17 cellular contexts compared by ENCODE assay signal in the genomic region with DNA sequence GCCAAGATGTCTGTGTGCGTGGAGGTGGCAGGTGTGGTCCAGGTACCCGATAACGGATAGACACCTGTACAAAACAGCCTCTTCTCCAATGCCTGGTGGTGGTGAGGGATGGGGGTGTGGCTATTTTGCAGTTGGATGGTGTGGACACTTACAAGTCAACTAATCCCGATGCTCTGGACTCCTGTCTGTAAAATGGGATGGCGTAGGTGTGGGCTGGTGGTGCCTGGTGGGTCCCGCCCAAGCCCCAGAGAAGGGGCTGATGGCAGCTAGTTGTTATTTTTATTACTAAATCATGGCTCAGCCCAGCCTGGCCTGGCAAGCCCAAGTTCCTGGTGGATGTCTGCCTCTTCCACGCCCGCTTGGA. TPM values are rescaled to one million over a fixed set of nuclear protein-coding genes. Genes with fewer than 3 reads are reported as not detected.
DNase-seq lines count a peak whose midpoint lies in the region; ATAC-seq and TF ChIP-seq lines count a peak whose summit lies in the region.
"Had no signal": no experiment of that assay in that cellular context is flagged by ENCODE, and none has a peak within 500 bp of the region (broad histone marks: within the 10 kb centered on the region; RNA-seq: fewer than 3 reads in every experiment).

No MANE protein-coding gene starts in this region.

- H3K9me2 ChIP-seq in DOHH2 (replicated peaks; ENCODE audit: control insufficient read depth, low read length), result no peaks in the 10 kb centered on the region

- H3K27ac ChIP-seq in DOHH2 (ENCODE audit: low read depth, low read length) (peak overlapping the region; percentile 57), esophagus squamous epithelium (peak overlapping the region; percentile 34 to 96 (median 92)), spleen (no peak overlapping the region)
- H3K27ac ChIP-seq: KMS-11 had no signal

- TF ChIP-seq CTCF in DOHH2 (IDR thresholded peaks at IDR 0.05; ENCODE audit: low read depth, low read length, poor library complexity, severe bottlenecking) (no peak), esophagus squamous epithelium (IDR thresholded peaks at IDR 0.05) (no peak), spleen (IDR thresholded peaks at IDR 0.05 in 8 of 11, conservative IDR thresholded peaks at IDR 0.05 in 3 of 11) (no peak)

- H3K27me3 ChIP-seq in DOHH2 (ENCODE audit: control insufficient read depth, low read length), result no peaks in the 10 kb centered on the region
- H3K27me3 ChIP-seq in esophagus squamous epithelium, result no peaks in the 10 kb centered on the region
- H3K27me3 ChIP-seq in skeletal muscle satellite cell (ENCODE audit: control insufficient read depth, insufficient read depth, low read length), result no peaks in the 10 kb centered on the region
- H3K27me3 ChIP-seq in spleen (replicated peaks in 1 of 7), result peaks cover 0 to 17% (median 7%) of the 10 kb centered on the region in 7 donors

- peaks cover 81% of the 10 kb centered on the region for H3K4me1 ChIP-seq in DOHH2 (ENCODE audit: control insufficient read depth, low read length)
- peaks cover 54 to 80% (median 57%) of the 10 kb centered on the region in 3 donors for H3K4me1 ChIP-seq in esophagus squamous epithelium
- peaks cover 72% of the 10 kb centered on the region for H3K4me1 ChIP-seq in skeletal muscle satellite cell (ENCODE audit: control insufficient read depth, insufficient read depth, low read length)
- peaks cover 5 to 40% (median 32%) of the 10 kb centered on the region in 6 donors for H3K4me1 ChIP-seq in spleen

- H3K9me3 ChIP-seq in DOHH2 (ENCODE audit: control insufficient read depth, insufficient read depth, low read length) (no peaks in the 10 kb centered on the region), esophagus squamous epithelium (no peaks in the 10 kb centered on the region), skeletal muscle satellite cell (replicated peaks; ENCODE audit: low read length) (no peaks in the 10 kb centered on the region), spleen (no peaks in the 10 kb centered on the region)

- H3K4me2 ChIP-seq in DOHH2 (ENCODE audit: low read length), result peak overlapping the region; percentile 46
- peak overlapping the region; percentile 21 for H3K4me2 ChIP-seq in skeletal muscle satellite cell (ENCODE audit: low read length)
- H3K4me2 ChIP-seq: KMS-11 had no signal

- TF ChIP-seq POLR2A in esophagus squamous epithelium (IDR thresholded peaks at IDR 0.05) (no peak), spleen (IDR thresholded peaks at IDR 0.05) (no peak)

- H3K4me3 ChIP-seq in DOHH2 (ENCODE audit: low read length) (peak overlapping the region; percentile 21; the same call in 1 of the 2 replicates), esophagus squamous epithelium (no peak overlapping the region), skeletal muscle satellite cell (ENCODE audit: low read length) (no peak overlapping the region), spleen (no peak overlapping the region)

- 67 to 68% methylated on average over 5 to 8 of the region's 8 CpGs for WGBS in esophagus squamous epithelium, 2 donors
- 89 to 96% (median 91%) methylated on average over 8 of the region's 8 CpGs for WGBS in spleen, 5 donors

- intact Hi-C loops in esophagus squamous epithelium (cut with DNase I) (no loop called here), spleen (cut with DNase I; ENCODE audit: low total_unique reads) (no loop called here)

- H3F3A ChIP-seq in DOHH2 (ENCODE audit: control insufficient read depth, insufficient read depth), result no peaks in the 10 kb centered on the region; the same call in 1 of the 2 replicates

- H4K20me1 ChIP-seq in DOHH2 (ENCODE audit: control insufficient read depth, insufficient read depth, low read depth, low read length), result peaks cover 6% of the 10 kb centered on the region; the same call in 1 of the 2 replicates

- peaks cover 2% of the 10 kb centered on the region; the same call in 1 of the 2 replicates for H3K36me3 ChIP-seq in DOHH2 (ENCODE audit: control insufficient read depth, low read length)
- peaks cover 0 to 20% (median 0%) of the 10 kb centered on the region in 3 donors for H3K36me3 ChIP-seq in esophagus squamous epithelium
- H3K36me3 ChIP-seq in skeletal muscle satellite cell (ENCODE audit: insufficient read depth, low read length), result peaks cover 8% of the 10 kb centered on the region
- no peaks in the 10 kb centered on the region for H3K36me3 ChIP-seq in spleen

- no peak for ATAC-seq in HG02798 (IDR thresholded peaks at IDR 0.05; ENCODE audit: poor library complexity, unreplicated experiment)
- ATAC-seq: activated T-cell treated with anti-CD3 and anti-CD28 coated beads, Interleukin-2, amount 50 U/mL, for 72 hours; effector memory CD8-positive, alpha-beta T cell; natural killer cell had no signal

- H3K9ac ChIP-seq in skeletal muscle satellite cell (ENCODE audit: low read depth, low read length), result no peak overlapping the region
- H3K9ac ChIP-seq: KMS-11 had no signal

- peaks cover 94% of the 10 kb centered on the region for H3K79me2 ChIP-seq in DOHH2 (ENCODE audit: control insufficient read depth, low read length)

- DNase-seq in NCI-H69 (lab: John Stamatoyannopoulos, UW) (peak; percentile 77), esophagus squamous epithelium (lab: John Stamatoyannopoulos, UW) (no peak), cerebellar nuclear complex (lab: John Stamatoyannopoulos, UW) (no peak), hepatic stellate cell (ENCODE audit: low spot score) (no peak), spleen (no peak)
- DNase-seq: activated CD4-positive, alpha-beta T cell treated with anti-CD3 and anti-CD28 coated beads, Interleukin-2, amount 50 U/mL, for 4 hours; activated T-cell treated with anti-CD3 and anti-CD28 coated beads, Interleukin-2, amount 50 U/mL, for 72 hours; central memory CD4-positive, alpha-beta T cell; effector memory CD8-positive, alpha-beta T cell; foreskin melanocyte; GOT3; natural killer cell; NCI-H1417 treated with DMSO at 0.1 percent for 48 hours had no signal

RNA-seq across cellular contexts. Expression of a gene that starts 22.3 kb away (rescaled TPM):
- total RNA-seq in esophagus squamous epithelium (10 to 100 TPM; 26.8 to 35.6 (median 28.5) TPM), spleen (1 to 10 TPM; 2.9 to 6.6 (median 4.6) TPM)
- total RNA-seq in skeletal muscle satellite cell (2012; rRNA removed), result 5.2 and 5.8 TPM in 2 replicates
- 1 to 10 TPM; 2.4 to 3.1 (median 2.6) TPM for polyA plus RNA-seq in spleen
- total RNA-seq: natural killer cell had no signal

Comparison
In these comparisons a context has a peak if more than half of its experiments do, and no peak if none do; other contexts are left out.
1. H3K27ac ChIP-seq: peak in DOHH2 (single experiment) and esophagus squamous epithelium (4 of 4); none in spleen (0 of 8).